Comparison of ENCODE assay signal across 6 cellular contexts in genomic region chr6:30914854-30915590, GRCh38. TPM values are rescaled to one million over a fixed set of nuclear protein-coding genes. Genes with fewer than 3 reads are reported as not detected.
DNase-seq lines count a peak whose midpoint lies in the region; ATAC-seq and TF ChIP-seq lines count a peak whose summit lies in the region.

No MANE protein-coding gene starts in this region.

- peak overlapping the region; percentile 85 for H3K4me2 ChIP-seq in smooth muscle cell

- H3K36me3 ChIP-seq in smooth muscle cell (ENCODE audit: low read depth), result no peaks in the 10 kb centered on the region

- H3K4me3 ChIP-seq in epithelial cell of proximal tubule (ENCODE audit: low read depth, low read length), result peak overlapping the region; percentile 58
- H3K4me3 ChIP-seq in smooth muscle cell, result peak overlapping the region; percentile 46

- H2AFZ ChIP-seq in smooth muscle cell (ENCODE audit: low read depth), result no peak overlapping the region

- WGBS in smooth muscle cell (ENCODE audit: low lambda C conversion rate), result 75% methylated on average over 17 of the region's 17 CpGs

- DNase-seq in NOMO-1 treated with dmso at 0.1 percent for 144 hours (lab: John Stamatoyannopoulos, UW; ENCODE audit: unreplicated experiment) (peak; percentile 6), NOMO-1 treated with DMSO at 0.1 percent for 48 hours (lab: John Stamatoyannopoulos, UW; ENCODE audit: unreplicated experiment) (no peak), epithelial cell of proximal tubule (ENCODE audit: low read depth) (no peak), smooth muscle cell (lab: John Stamatoyannopoulos, UW; ENCODE audit: unreplicated experiment) (no peak)

- no peak overlapping the region for H3K9ac ChIP-seq in smooth muscle cell (ENCODE audit: low read depth)

- H3K79me2 ChIP-seq in smooth muscle cell (ENCODE audit: low read depth), result no peaks in the 10 kb centered on the region

- TF ChIP-seq CTCF in epithelial cell of proximal tubule (conservative IDR thresholded peaks at IDR 0.05; ENCODE audit: low read depth, low read length) (no peak), smooth muscle cell (IDR thresholded peaks at IDR 0.05; ENCODE audit: borderline replicate concordance, insufficient read depth, poor library complexity, severe bottlenecking) (no peak)

- H4K20me1 ChIP-seq in smooth muscle cell (ENCODE audit: low read depth), result no peaks in the 10 kb centered on the region

- H3K4me1 ChIP-seq in smooth muscle cell (ENCODE audit: low read depth), result peaks cover 12% of the 10 kb centered on the region

- peak overlapping the region; percentile 22 for H3K27ac ChIP-seq in smooth muscle cell (ENCODE audit: low read depth)

- peaks cover 9% of the 10 kb centered on the region for H3F3A ChIP-seq in smooth muscle cell (ENCODE audit: low read depth)

- ATAC-seq in HG02759 (IDR thresholded peaks at IDR 0.05; ENCODE audit: unreplicated experiment) (no peak), GM21576 (IDR thresholded peaks at IDR 0.05; ENCODE audit: unreplicated experiment) (no peak)

- H3K27me3 ChIP-seq in smooth muscle cell (ENCODE audit: low read depth), result no peaks in the 10 kb centered on the region

- no peaks in the 10 kb centered on the region for H3K9me3 ChIP-seq in smooth muscle cell (replicated peaks; ENCODE audit: low read depth)

RNA-seq across cellular contexts. Expression of gene VARS2, which starts 1.0 kb away (rescaled TPM):
- 28.1 and 48.5 TPM in 2 replicates for total RNA-seq in epithelial cell of proximal tubule
- 15.1 and 18.4 TPM in 2 replicates for total RNA-seq in smooth muscle cell
- 15.4 and 19.6 TPM in 2 replicates for polyA plus RNA-seq in smooth muscle cell

RNA-seq across cellular contexts. Expression of gene GTF2H4, which starts 7.0 kb away (rescaled TPM):
- 15.0 and 19.1 TPM in 2 replicates for total RNA-seq in epithelial cell of proximal tubule
- 15.6 and 24.8 TPM in 2 replicates for total RNA-seq in smooth muscle cell
- 7.2 and 9.5 TPM in 2 replicates for polyA plus RNA-seq in smooth muscle cell

RNA-seq across cellular contexts. Expression of gene SFTA2, which starts 16.9 kb away (rescaled TPM):
- 8.2 and 8.7 TPM in 2 replicates for total RNA-seq in epithelial cell of proximal tubule
- not detected in 2 replicates for total RNA-seq in smooth muscle cell
- not detected in 2 replicates for polyA plus RNA-seq in smooth muscle cell

RNA-seq across cellular contexts. Expression of gene MUCL3, which starts 25.8 kb away (rescaled TPM):
- total RNA-seq in epithelial cell of proximal tubule, result under 0.01 and 0.07 TPM in 2 replicates
- 0.31 TPM in 1 of 2 replicates, not detected in the other for total RNA-seq in smooth muscle cell
- polyA plus RNA-seq in smooth muscle cell, result not detected in 2 replicates

RNA-seq across cellular contexts. Expression of gene DDR1, which starts 30.7 kb away (rescaled TPM):
- total RNA-seq in epithelial cell of proximal tubule (72.0 and 128 TPM in 2 replicates), smooth muscle cell (30.7 and 82.6 TPM in 2 replicates)
- 23.8 and 77.3 TPM in 2 replicates for polyA plus RNA-seq in smooth muscle cell
